31 cellular contexts compared by ENCODE assay signal in genomic region chr5:74885170-74885569, GRCh38. TPM values are rescaled to one million over a fixed set of nuclear protein-coding genes. Genes with fewer than 3 reads are reported as not detected.
DNase-seq lines count a peak whose midpoint lies in the region; ATAC-seq, FAIRE-seq and TF ChIP-seq lines count a peak whose summit lies in the region.
"Had no signal": no experiment of that assay in that cellular context is flagged by ENCODE, and none has a peak within 500 bp of the region (broad histone marks: within the 10 kb centered on the region; RNA-seq: fewer than 3 reads in every experiment).

No MANE protein-coding gene starts in this region.

- no peak overlapping the region for H2AFZ ChIP-seq in hepatocyte
- H2AFZ ChIP-seq: neural progenitor cell had no signal

- no peaks in the 10 kb centered on the region for H3K9me3 Mint-ChIP-seq in chondrocyte (ENCODE audit: low read depth)
- peaks cover 0 to 2% of the 10 kb centered on the region in 2 donors for H3K9me3 Mint-ChIP-seq in stimulated activated naive B cell treated with anti-CD40 and anti-IgM and Interleukin-4, amounts not matched to agents 10 μg/mL and 1 μg/mL and 100 μg/mL, for 72 hours
- H3K9me3 Mint-ChIP-seq: activated B cell treated with CpG ODN at 0.5 μM for 24 hours; activated naive CD4-positive, alpha-beta T cell treated with anti-CD3 and anti-CD28 coated beads for 36 hours; activated T-helper 1 cell treated with anti-CD3 and anti-CD28 coated beads, Interleukin-12 subunit alpha, Interleukin-12 subunit beta, Interleukin-2, Interleukin-4 antibody, amounts not matched to agents 30 ng/mL and 10 ng/mL and 1 ng/mL, durations not matched to agents 14 hours and 24 hours and 36 hours; stimulated activated effector memory CD8-positive, alpha-beta T cell treated with anti-CD3 and anti-CD28 coated beads, Interleukin-12 subunit alpha, Interleukin-12 subunit beta, amount 100 ng/mL, for 72 hours had no signal

- H3K4me1 ChIP-seq in kidney (ENCODE audit: control insufficient read depth in 1 of 2, insufficient read depth in 1 of 2, low read depth in 1 of 2, low read length in 2 of 2) (no peaks in the 10 kb centered on the region), hepatocyte (ENCODE audit: insufficient read depth) (no peaks in the 10 kb centered on the region)
- H3K4me1 ChIP-seq: adrenal gland; BLaER1 treated with 17β-estradiol and CSF1 and Interleukin-3, amounts not matched to agents 10 nM and 100 nM; sigmoid colon; upper lobe of right lung had no signal

- H3K9me2 ChIP-seq in hepatocyte (replicated peaks; ENCODE audit: insufficient read depth), result no peaks in the 10 kb centered on the region

- peak; percentile 44 for FAIRE-seq in kidney (lab: Jason Lieb, UNC)
- no peak for FAIRE-seq in HTR-8/SVneo (lab: Jason Lieb, UNC)
- FAIRE-seq: H54 had no signal

- H3K4me2 ChIP-seq in hepatocyte, result no peak overlapping the region
- H3K4me2 ChIP-seq: BLaER1 treated with 17β-estradiol and CSF1 and Interleukin-3, amounts not matched to agents 10 nM and 100 nM; neural progenitor cell had no signal

- no peak overlapping the region for H3K9ac ChIP-seq in kidney (ENCODE audit: low read length in 2 of 2)
- H3K9ac ChIP-seq: BLaER1 treated with 17β-estradiol and CSF1 and Interleukin-3, amounts not matched to agents 10 nM and 100 nM; neural progenitor cell had no signal

- no peaks in the 10 kb centered on the region for H4K20me1 ChIP-seq in hepatocyte (ENCODE audit: insufficient read depth, poor library complexity, severe bottlenecking)
- H4K20me1 ChIP-seq: BLaER1 treated with 17β-estradiol and CSF1 and Interleukin-3, amounts not matched to agents 10 nM and 100 nM had no signal

- H3K36me3 ChIP-seq in kidney (ENCODE audit: control insufficient read depth in 1 of 2, insufficient read depth in 2 of 2, low read length in 2 of 2), result no peaks in the 10 kb centered on the region
- H3K36me3 ChIP-seq in hepatocyte (replicated peaks; ENCODE audit: insufficient read depth, low read depth), result no peaks in the 10 kb centered on the region
- H3K36me3 ChIP-seq: adrenal gland; BLaER1 treated with 17β-estradiol and CSF1 and Interleukin-3, amounts not matched to agents 10 nM and 100 nM; neural progenitor cell; sigmoid colon; upper lobe of right lung had no signal

- no peaks in the 10 kb centered on the region for H3K79me2 ChIP-seq in hepatocyte

- DNase-seq in Caki2 (ENCODE audit: low read depth) (peak; percentile 75), HK-2 (ENCODE audit: unreplicated experiment) (peak; percentile 5), kidney (no peak), HTR-8/SVneo (ENCODE audit: insufficient read length, low spot score) (no peak), chondrocyte (ENCODE audit: low spot score) (no peak), hepatocyte (ENCODE audit: low spot score) (no peak)
- DNase-seq in stimulated activated naive B cell treated with anti-CD40 and anti-IgM and Interleukin-4, amounts not matched to agents 10 μg/mL and 1 μg/mL and 100 μg/mL, for 72 hours, result no peak
- DNase-seq: activated B cell treated with CpG ODN at 0.5 μM for 24 hours; activated naive CD4-positive, alpha-beta T cell treated with anti-CD3 and anti-CD28 coated beads for 36 hours; adrenal gland; COR-L47; effector CD4-positive, alpha-beta T cell; erythroblast; KG1; left cardiac atrium; mammary epithelial cell; NCI-H1436; NCI-H2107; NK-92 treated with Interleukin-12 subunit alpha and Interleukin-12 subunit beta, amount 100 ng/mL, for 24 hours; posterior cingulate gyrus; SHP77 treated with DMSO at 0.1 percent for 48 hours; sigmoid colon; stimulated activated CD4-positive, alpha-beta T cell treated with anti-CD3 and anti-CD28 coated beads, Interleukin-4, amount 100 ng/mL, for 24 hours; T1000; upper lobe of right lung had no signal

- H3K36me3 Mint-ChIP-seq in chondrocyte (ENCODE audit: low read depth), result no peaks in the 10 kb centered on the region
- no peaks in the 10 kb centered on the region for H3K36me3 Mint-ChIP-seq in stimulated activated naive B cell treated with anti-CD40 and anti-IgM and Interleukin-4, amounts not matched to agents 10 μg/mL and 1 μg/mL and 100 μg/mL, for 72 hours
- H3K36me3 Mint-ChIP-seq: neural progenitor cell; stimulated activated effector memory CD8-positive, alpha-beta T cell treated with anti-CD3 and anti-CD28 coated beads, Interleukin-12 subunit alpha, Interleukin-12 subunit beta, amount 100 ng/mL, for 72 hours had no signal

- H3K27ac ChIP-seq in VCaP, result peak overlapping the region; percentile 24
- no peak overlapping the region for H3K27ac ChIP-seq in kidney (ENCODE audit: low read depth in 2 of 2, low read length in 2 of 2)
- no peak overlapping the region for H3K27ac ChIP-seq in hepatocyte
- H3K27ac ChIP-seq: adrenal gland; BLaER1 treated with 17β-estradiol and CSF1 and Interleukin-3, amounts not matched to agents 10 nM and 100 nM; neural progenitor cell; sigmoid colon; upper lobe of right lung had no signal

- ATAC-seq in stimulated activated naive B cell treated with anti-CD40 and anti-IgM and Interleukin-4, amounts not matched to agents 10 μg/mL and 1 μg/mL and 100 μg/mL, for 72 hours (replicated peaks), result no peak
- ATAC-seq: left cardiac atrium; stimulated activated effector memory CD8-positive, alpha-beta T cell treated with anti-CD3 and anti-CD28 coated beads, Interleukin-12 subunit alpha, Interleukin-12 subunit beta, amount 100 ng/mL, for 72 hours; upper lobe of right lung had no signal

- intact Hi-C loops in kidney (cut with DNase I), result no loop called here

- no peak overlapping the region for H3K4me3 ChIP-seq in kidney (ENCODE audit: low read length in 2 of 2)
- no peak overlapping the region for H3K4me3 ChIP-seq in hepatocyte
- H3K4me3 ChIP-seq: adrenal gland; BLaER1 treated with 17β-estradiol and CSF1 and Interleukin-3, amounts not matched to agents 10 nM and 100 nM; neural progenitor cell; sigmoid colon; upper lobe of right lung had no signal

- in situ Hi-C loops in Caki2 (cut with HindIII; ENCODE audit: low pct_unique_long_range_greater_than_20kb, low sequenced_read_pairs), result no loop called here

- H3K4me1 Mint-ChIP-seq in chondrocyte (ENCODE audit: low read depth), result no peaks in the 10 kb centered on the region
- peaks cover 10% of the 10 kb centered on the region in 2 donors for H3K4me1 Mint-ChIP-seq in stimulated activated naive B cell treated with anti-CD40 and anti-IgM and Interleukin-4, amounts not matched to agents 10 μg/mL and 1 μg/mL and 100 μg/mL, for 72 hours
- H3K4me1 Mint-ChIP-seq: activated B cell treated with CpG ODN at 0.5 μM for 24 hours had no signal

- no peaks in the 10 kb centered on the region for H3K9me3 ChIP-seq in kidney (ENCODE audit: control insufficient read depth in 1 of 2, low read length in 2 of 2)
- no peaks in the 10 kb centered on the region for H3K9me3 ChIP-seq in hepatocyte (ENCODE audit: low read depth)
- H3K9me3 ChIP-seq: adrenal gland; BLaER1 treated with 17β-estradiol and CSF1 and Interleukin-3, amounts not matched to agents 10 nM and 100 nM; sigmoid colon; upper lobe of right lung had no signal

- H3K27me3 ChIP-seq in hepatocyte, result no peaks in the 10 kb centered on the region
- H3K27me3 ChIP-seq: adrenal gland; BLaER1 treated with 17β-estradiol and CSF1 and Interleukin-3, amounts not matched to agents 10 nM and 100 nM; neural progenitor cell; sigmoid colon; upper lobe of right lung had no signal

- no peak overlapping the region for H3K4me3 Mint-ChIP-seq in chondrocyte (ENCODE audit: unreplicated experiment)
- H3K4me3 Mint-ChIP-seq in stimulated activated naive B cell treated with anti-CD40 and anti-IgM and Interleukin-4, amounts not matched to agents 10 μg/mL and 1 μg/mL and 100 μg/mL, for 72 hours, result no peak overlapping the region
- H3K4me3 Mint-ChIP-seq: activated B cell treated with CpG ODN at 0.5 μM for 24 hours; activated naive CD4-positive, alpha-beta T cell treated with anti-CD3 and anti-CD28 coated beads for 36 hours; activated T-helper 1 cell treated with anti-CD3 and anti-CD28 coated beads, Interleukin-12 subunit alpha, Interleukin-12 subunit beta, Interleukin-2, Interleukin-4 antibody, amounts not matched to agents 30 ng/mL and 10 ng/mL and 1 ng/mL, durations not matched to agents 14 hours and 24 hours and 36 hours; neural progenitor cell; stimulated activated effector memory CD8-positive, alpha-beta T cell treated with anti-CD3 and anti-CD28 coated beads, Interleukin-12 subunit alpha, Interleukin-12 subunit beta, amount 100 ng/mL, for 72 hours had no signal

- H3K27me3 Mint-ChIP-seq in chondrocyte (ENCODE audit: low read depth), result no peaks in the 10 kb centered on the region
- peaks cover 0 to 5% of the 10 kb centered on the region in 2 donors for H3K27me3 Mint-ChIP-seq in stimulated activated naive B cell treated with anti-CD40 and anti-IgM and Interleukin-4, amounts not matched to agents 10 μg/mL and 1 μg/mL and 100 μg/mL, for 72 hours
- H3K27me3 Mint-ChIP-seq: activated B cell treated with CpG ODN at 0.5 μM for 24 hours had no signal

- no peak overlapping the region for H3K27ac Mint-ChIP-seq in chondrocyte (ENCODE audit: unreplicated experiment)
- H3K27ac Mint-ChIP-seq in stimulated activated naive B cell treated with anti-CD40 and anti-IgM and Interleukin-4, amounts not matched to agents 10 μg/mL and 1 μg/mL and 100 μg/mL, for 72 hours, result no peak overlapping the region
- H3K27ac Mint-ChIP-seq: activated B cell treated with CpG ODN at 0.5 μM for 24 hours; activated naive CD4-positive, alpha-beta T cell treated with anti-CD3 and anti-CD28 coated beads for 36 hours; activated T-helper 1 cell treated with anti-CD3 and anti-CD28 coated beads, Interleukin-12 subunit alpha, Interleukin-12 subunit beta, Interleukin-2, Interleukin-4 antibody, amounts not matched to agents 30 ng/mL and 10 ng/mL and 1 ng/mL, durations not matched to agents 14 hours and 24 hours and 36 hours; neural progenitor cell; stimulated activated effector memory CD8-positive, alpha-beta T cell treated with anti-CD3 and anti-CD28 coated beads, Interleukin-12 subunit alpha, Interleukin-12 subunit beta, amount 100 ng/mL, for 72 hours had no signal

- TF ChIP-seq CTCF in VCaP (conservative IDR thresholded peaks at IDR 0.05), result no peak
- TF ChIP-seq CTCF in kidney (IDR thresholded peaks at IDR 0.05; ENCODE audit: borderline replicate concordance, extremely low read depth, insufficient read depth), result no peak
- no peak for TF ChIP-seq CTCF in chondrocyte (IDR thresholded peaks at IDR 0.05)
- TF ChIP-seq CTCF in hepatocyte (IDR thresholded peaks at IDR 0.05; ENCODE audit: poor library complexity), result no peak

RNA-seq across cellular contexts. Expression of gene FAM169A, which starts 19.0 kb away (rescaled TPM):
- 2.0 and 10.0 TPM in 2 replicates for total RNA-seq in Caki2 (2014; rRNA removed; shearing (Covaris generic); ENCODE audit: low replicate concordance)
- 8.6 TPM for total RNA-seq in kidney
- 3.5 TPM for polyA plus RNA-seq in kidney (ENCODE audit: insufficient read depth, low read depth, low replicate concordance)
- 5.9 to 8.8 TPM (median 7.9 TPM) in 3 replicates for total RNA-seq in chondrocyte
- 13.7 and 16.2 TPM in 2 replicates for total RNA-seq in hepatocyte
- polyA plus RNA-seq in hepatocyte, result 3.1 and 3.3 TPM in 2 replicates

Comparison
In these comparisons a context has a peak if more than half of its experiments do, and no peak if none do; other contexts are left out.
1. DNase-seq: peak in Caki2 (single experiment) and HK-2 (single experiment); none in kidney (single experiment), HTR-8/SVneo (single experiment), chondrocyte (single experiment), hepatocyte (single experiment) and stimulated activated naive B cell treated with anti-CD40 and anti-IgM and Interleukin-4, amounts not matched to agents 10 μg/mL and 1 μg/mL and 100 μg/mL, for 72 hours (single experiment).